Comparison of ENCODE assay signal across 22 cellular contexts in genomic region chr3:143529778-143530177, GRCh38.
"Had no signal": no experiment of that assay in that cellular context is flagged by ENCODE, and none has a peak within 500 bp of the region (broad histone marks: within the 10 kb centered on the region; RNA-seq: fewer than 3 reads in every experiment).

No MANE protein-coding gene starts in this region.

- H3K9me3 Mint-ChIP-seq: activated CD4-positive, alpha-beta memory T cell treated with anti-CD3 and anti-CD28 coated beads, Interleukin-2, amount 10 ng/mL, durations not matched to agents 7 days and 5 days; activated naive CD8-positive, alpha-beta T cell treated with anti-CD3 and anti-CD28 coated beads for 36 hours; central memory CD8-positive, alpha-beta T cell; natural killer cell treated with Interleukin-12 subunit alpha and Interleukin-12 subunit beta and Interleukin-15 and Interleukin-18, amount 100 ng/mL, for 72 hours; type B pancreatic cell had no signal

- H3K4me3 Mint-ChIP-seq: activated CD4-positive, alpha-beta memory T cell treated with anti-CD3 and anti-CD28 coated beads, Interleukin-2, amount 10 ng/mL, durations not matched to agents 7 days and 5 days; activated CD8-positive, alpha-beta memory T cell treated with anti-CD3 and anti-CD28 coated beads, Interleukin-2, amount 10 ng/mL, durations not matched to agents 7 days and 5 days; central memory CD8-positive, alpha-beta T cell; natural killer cell treated with Interleukin-12 subunit alpha and Interleukin-12 subunit beta and Interleukin-15 and Interleukin-18, amount 100 ng/mL, for 72 hours; type B pancreatic cell had no signal

- H3K36me3 Mint-ChIP-seq: activated CD8-positive, alpha-beta memory T cell treated with anti-CD3 and anti-CD28 coated beads, Interleukin-2, amount 10 ng/mL, durations not matched to agents 7 days and 5 days; natural killer cell treated with Interleukin-12 subunit alpha and Interleukin-12 subunit beta and Interleukin-15 and Interleukin-18, amount 100 ng/mL, for 72 hours; type B pancreatic cell had no signal

- H3K27me3 Mint-ChIP-seq: activated CD4-positive, alpha-beta memory T cell treated with anti-CD3 and anti-CD28 coated beads, Interleukin-2, amount 10 ng/mL, durations not matched to agents 7 days and 5 days; activated CD8-positive, alpha-beta memory T cell treated with anti-CD3 and anti-CD28 coated beads, Interleukin-2, amount 10 ng/mL, durations not matched to agents 7 days and 5 days; activated naive CD8-positive, alpha-beta T cell treated with anti-CD3 and anti-CD28 coated beads for 36 hours; central memory CD8-positive, alpha-beta T cell; natural killer cell treated with Interleukin-12 subunit alpha and Interleukin-12 subunit beta and Interleukin-15 and Interleukin-18, amount 100 ng/mL, for 72 hours; stimulated activated naive CD8-positive, alpha-beta T cell treated with anti-CD3 and anti-CD28 coated beads, Interleukin-15, Interleukin-2, amounts not matched to agents 100 ng/mL and 50 ng/mL, for 24 hours; type B pancreatic cell had no signal

- H3K27me3 ChIP-seq: body of pancreas, sigmoid colon, suprapubic skin had no signal

- H3K4me3 ChIP-seq: body of pancreas, sigmoid colon, suprapubic skin had no signal

- H3K36me3 ChIP-seq: neutrophil, sigmoid colon, suprapubic skin had no signal

- H3K9me3 ChIP-seq: body of pancreas, neutrophil, sigmoid colon, suprapubic skin had no signal

- H3K27ac Mint-ChIP-seq: activated CD4-positive, alpha-beta memory T cell treated with anti-CD3 and anti-CD28 coated beads, Interleukin-2, amount 10 ng/mL, durations not matched to agents 7 days and 5 days; activated CD8-positive, alpha-beta memory T cell treated with anti-CD3 and anti-CD28 coated beads, Interleukin-2, amount 10 ng/mL, durations not matched to agents 7 days and 5 days; type B pancreatic cell had no signal

- H3K4me1 ChIP-seq: body of pancreas, parathyroid adenoma, sigmoid colon had no signal

- H3K27ac ChIP-seq: body of pancreas, neutrophil, parathyroid adenoma had no signal

- H3K4me1 Mint-ChIP-seq: activated CD4-positive, alpha-beta memory T cell treated with anti-CD3 and anti-CD28 coated beads, Interleukin-2, amount 10 ng/mL, durations not matched to agents 7 days and 5 days; activated CD8-positive, alpha-beta memory T cell treated with anti-CD3 and anti-CD28 coated beads, Interleukin-2, amount 10 ng/mL, durations not matched to agents 7 days and 5 days; central memory CD8-positive, alpha-beta T cell had no signal

- ATAC-seq: activated CD8-positive, alpha-beta memory T cell treated with anti-CD3 and anti-CD28 coated beads, Interleukin-2, amount 10 ng/mL, durations not matched to agents 7 days and 5 days; body of pancreas; natural killer cell treated with Interleukin-12 subunit alpha and Interleukin-12 subunit beta and Interleukin-15 and Interleukin-18, amount 100 ng/mL, for 72 hours had no signal

- DNase-seq: activated CD4-positive, alpha-beta memory T cell treated with anti-CD3 and anti-CD28 coated beads, Interleukin-2, amount 10 ng/mL, durations not matched to agents 7 days and 5 days; activated CD4-positive, alpha-beta T cell treated with anti-CD3 and anti-CD28 coated beads for 48 hours; activated CD4-positive, CD25-positive, alpha-beta regulatory T cell; activated CD8-positive, alpha-beta memory T cell treated with anti-CD3 and anti-CD28 coated beads, Interleukin-2, amount 10 ng/mL, durations not matched to agents 7 days and 5 days; activated naive CD8-positive, alpha-beta T cell treated with anti-CD3 and anti-CD28 coated beads for 36 hours; body of pancreas; erythroblast; foreskin melanocyte; head of caudate nucleus; mesendoderm; sigmoid colon; stimulated activated CD4-positive, alpha-beta T cell treated with anti-CD3 and anti-CD28 coated beads, Interleukin-12 subunit alpha, Interleukin-12 subunit beta, amount 100 ng/mL, for 4 hours; stimulated activated CD4-positive, alpha-beta T cell treated with anti-CD3 and anti-CD28 coated beads, Interleukin-1b, Interleukin-23, amount 100 ng/mL, for 48 hours; T-helper 1 cell; T-helper 9 cell had no signal
